8 cellular contexts compared by ENCODE assay signal in the genomic region with DNA sequence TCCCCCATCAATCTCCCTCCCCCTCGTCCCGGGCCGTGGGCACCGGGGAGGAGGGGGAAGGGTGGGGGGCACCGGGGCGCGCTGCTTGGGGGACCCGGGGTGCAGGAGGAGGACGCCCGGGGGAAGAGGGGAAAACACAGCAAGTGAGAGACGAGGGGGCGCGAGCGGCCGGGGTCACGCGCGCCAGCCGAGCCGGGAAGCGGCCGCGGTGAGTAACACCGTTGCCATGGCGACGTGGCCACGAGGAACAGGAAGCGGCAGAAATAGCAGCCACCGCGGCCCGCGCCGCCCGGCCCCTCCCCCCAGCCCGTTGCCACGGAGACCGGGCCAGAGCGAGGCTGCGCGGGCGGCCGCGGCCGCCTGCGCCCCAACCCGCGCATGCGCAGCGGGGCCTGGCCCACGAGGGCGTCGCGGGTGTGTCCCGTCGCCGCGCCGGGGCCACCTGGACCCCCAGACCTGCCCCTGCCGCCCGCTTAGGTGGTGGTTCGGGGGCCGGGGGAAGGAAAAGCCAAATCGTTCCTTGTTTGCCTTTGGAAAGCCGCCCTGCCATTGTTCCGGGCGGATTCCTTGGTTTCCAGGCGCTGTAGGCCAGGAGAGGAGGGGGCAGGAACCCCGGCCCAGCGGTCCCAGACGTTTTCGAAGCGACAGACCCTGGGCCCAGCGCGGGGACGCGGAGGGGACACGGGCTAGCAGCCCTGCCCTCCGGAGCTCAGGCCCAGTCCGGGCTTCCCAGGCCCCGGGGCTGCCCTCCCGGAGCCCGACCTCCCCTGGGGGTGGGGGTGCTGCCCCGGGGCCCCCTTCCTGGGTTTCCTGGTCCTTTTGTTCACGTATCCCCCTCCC.
DNase-seq lines count a peak whose midpoint lies in the region; ATAC-seq and TF ChIP-seq lines count a peak whose summit lies in the region.

No MANE protein-coding gene starts in this region.

- H4K20me1 ChIP-seq in DND-41 (ENCODE audit: insufficient read depth, low read length) = no peaks in the 10 kb centered on the region
- no peaks in the 10 kb centered on the region for H4K20me1 ChIP-seq in GM23338 (replicated peaks; ENCODE audit: insufficient read depth)
- H4K20me1 ChIP-seq in fibroblast of lung (ENCODE audit: control insufficient read depth, extremely low read depth, insufficient read depth, low read length) = no peaks in the 10 kb centered on the region

- no peaks in the 10 kb centered on the region for H3K36me3 ChIP-seq in DND-41 (ENCODE audit: insufficient read depth, low read length)
- no peaks in the 10 kb centered on the region for H3K36me3 ChIP-seq in GM23338 (ENCODE audit: insufficient read depth)
- H3K36me3 ChIP-seq in fibroblast of lung (ENCODE audit: control insufficient read depth, insufficient read depth, low read length) = no peaks in the 10 kb centered on the region

- DNase-seq in DND-41 = peak; percentile 96
- peak; percentile 97 for DNase-seq in GM23338 (ENCODE audit: low spot score)
- peak; percentile 94 for DNase-seq in LHCN-M2 (ENCODE audit: low read depth)
- peak; percentile 100 for DNase-seq in RKO (ENCODE audit: low spot score)
- peak; percentile 98 for DNase-seq in activated T-helper 1 cell treated with anti-CD3 and anti-CD28 coated beads, Interleukin-2, amount 50 U/mL, for 16 hours (ENCODE audit: low read depth in 1 of 2, low spot score in 1 of 2)
- peak; percentile 93 to 96 for DNase-seq in fibroblast of lung (ENCODE audit: low read depth in 2 of 2)
- peak; percentile 98 for DNase-seq in naive B cell
- peak; percentile 96 to 99 for DNase-seq in stimulated activated CD8-positive, alpha-beta memory T cell treated with anti-CD3 and anti-CD28 coated beads, Interleukin-7, amount 100 ng/mL, for 48 hours (ENCODE audit: extremely low read depth in 1 of 2, low read depth in 1 of 2)

- H3K4me3 ChIP-seq in DND-41 (ENCODE audit: low read depth in 1 of 2, low read length in 2 of 2) (peak overlapping the region; percentile 42 to 64; a peak in 3 of 4 replicates), GM23338 (peak overlapping the region; percentile 89), fibroblast of lung (replicated peaks in 1 of 4; ENCODE audit: control extremely low read depth in 1 of 4, insufficient read depth in 1 of 4, low read depth in 3 of 4, low read length in 4 of 4) (peak overlapping the region in 3 of 4 experiments; percentile 4 to 59 (median 20))

- TF ChIP-seq CTCF in DND-41 (IDR thresholded peaks at IDR 0.05; ENCODE audit: borderline replicate concordance, extremely low read depth, low read length, poor library complexity, severe bottlenecking) = no peak
- TF ChIP-seq CTCF in GM23338 (conservative IDR thresholded peaks at IDR 0.05; ENCODE audit: low read depth in 2 of 2) = no peak
- no peak for TF ChIP-seq CTCF in fibroblast of lung (conservative IDR thresholded peaks at IDR 0.05 in 1 of 2, IDR thresholded peaks at IDR 0.05 in 1 of 2; ENCODE audit: low read depth in 1 of 2, low read length in 2 of 2)

- H2AFZ ChIP-seq in DND-41 (ENCODE audit: low read depth, low read length) (peak overlapping the region; percentile 69), GM23338 (peak overlapping the region; percentile 92), fibroblast of lung (ENCODE audit: low read length) (no peak overlapping the region)

- H3K27ac ChIP-seq in DND-41 (ENCODE audit: low read length) (peak overlapping the region; percentile 97), GM23338 (ENCODE audit: low read depth) (no peak overlapping the region), fibroblast of lung (ENCODE audit: insufficient read depth, low read length) (peak overlapping the region; percentile 98)

- H3K27me3 ChIP-seq in DND-41 (ENCODE audit: insufficient read depth, low read length, poor library complexity) = no peaks in the 10 kb centered on the region
- peaks cover 13% of the 10 kb centered on the region; the same call in 1 of the 2 replicates for H3K27me3 ChIP-seq in GM23338 (ENCODE audit: insufficient read depth)
- H3K27me3 ChIP-seq in fibroblast of lung (ENCODE audit: control insufficient read depth, insufficient read depth, low read length) = no peaks in the 10 kb centered on the region

- H3K4me2 ChIP-seq in DND-41 (ENCODE audit: insufficient read depth, low read length) (peak overlapping the region; percentile 81), GM23338 (peak overlapping the region; percentile 97), fibroblast of lung (ENCODE audit: extremely low read depth, insufficient read depth, low read length) (peak overlapping the region; percentile 79)

- H3K36me3 Mint-ChIP-seq in GM23338 (ENCODE audit: low read depth) (peaks cover 13% of the 10 kb centered on the region), naive B cell (peaks cover 0 to 8% of the 10 kb centered on the region in 2 donors)

- H3K9me3 ChIP-seq in DND-41 (ENCODE audit: insufficient read depth, low read length, severe bottlenecking) = peaks cover 4% of the 10 kb centered on the region
- H3K9me3 ChIP-seq in fibroblast of lung (ENCODE audit: control insufficient read depth, insufficient read depth, low read depth, low read length) = no peaks in the 10 kb centered on the region

- 0 out of 2 replicates have a peak, but pooled peaks cover 5% of the 10 kb centered on the region for H3F3A ChIP-seq in GM23338 (replicated peaks; ENCODE audit: low read depth)

- peaks cover 13% of the 10 kb centered on the region for H3K9me3 Mint-ChIP-seq in GM23338
- H3K9me3 Mint-ChIP-seq in naive B cell = peaks cover 0 to 9% (median 0%) of the 10 kb centered on the region in 7 donors

- H3K9ac ChIP-seq in DND-41 (ENCODE audit: low read depth, low read length) = peak overlapping the region; percentile 88
- H3K9ac ChIP-seq in fibroblast of lung (ENCODE audit: insufficient read depth, low read length) = peak overlapping the region; percentile 88

- H3K79me2 ChIP-seq in DND-41 (ENCODE audit: insufficient read depth, low read length) (no peaks in the 10 kb centered on the region), GM23338 (replicated peaks; ENCODE audit: insufficient read depth) (no peaks in the 10 kb centered on the region), fibroblast of lung (ENCODE audit: control insufficient read depth, insufficient read depth, low read length) (no peaks in the 10 kb centered on the region)

- H3K27me3 Mint-ChIP-seq in GM23338 (ENCODE audit: insufficient read depth, low read depth, poor library complexity) (peaks cover 27% of the 10 kb centered on the region), naive B cell (no peaks in the 10 kb centered on the region)

- ATAC-seq in DND-41 (ENCODE audit: insufficient read depth, low read depth) (peak; percentile 89), GM23338 (peak; percentile 73), naive B cell (ENCODE audit: low read depth in 2 of 2) (peak; percentile 78 to 80)

- H3K4me3 Mint-ChIP-seq in GM23338 = peak overlapping the region; percentile 78
- H3K4me3 Mint-ChIP-seq in naive B cell = peak overlapping the region; percentile 84 to 95 (median 91)

- H3K9me2 ChIP-seq in GM23338 (ENCODE audit: insufficient read depth) = peaks cover 5% of the 10 kb centered on the region; the same call in 1 of the 2 replicates

- peak overlapping the region; percentile 65; the same call in 1 of the 2 replicates for H3K27ac Mint-ChIP-seq in GM23338
- peak overlapping the region; percentile 99 to 100 (median 99) for H3K27ac Mint-ChIP-seq in naive B cell

- H3K4me1 ChIP-seq in DND-41 (ENCODE audit: insufficient read depth, low read length) (peaks cover 19% of the 10 kb centered on the region), GM23338 (ENCODE audit: insufficient read depth) (peaks cover 16% of the 10 kb centered on the region), fibroblast of lung (ENCODE audit: control insufficient read depth, extremely low read depth, insufficient read depth, low read length) (peaks cover 17% of the 10 kb centered on the region)

- H3K4me1 Mint-ChIP-seq in GM23338 (peaks cover 18% of the 10 kb centered on the region), naive B cell (peaks cover 16 to 36% (median 34%) of the 10 kb centered on the region in 3 donors)

TF ChIP-seq in GM23338, 12 proteins besides CTCF, POLR2A, EP300 and RAD21:
- TF ChIP-seq CREB1 (CRISPR knock-in tag; IDR thresholded peaks at IDR 0.05; ENCODE audit: low read depth) = 0 out of 2 replicates have a peak, but pooled peaks have one; percentile 35
- peak; percentile 63 for TF ChIP-seq POLR2AphosphoS5 (IDR thresholded peaks at IDR 0.05; ENCODE audit: low read depth)
- TF ChIP-seq STAT1 (IDR thresholded peaks at IDR 0.05; ENCODE audit: unreplicated experiment) = no peak

Comparison
In these comparisons a context has a peak if more than half of its experiments do, and no peak if none do; other contexts are left out.
1. H3K4me3 ChIP-seq: peak in every context shown above with its lines; median percentile 89 in GM23338; 53 in DND-41; 20 in fibroblast of lung.